Comparison of ENCODE assay signal across 12 cellular contexts in the genomic region with DNA sequence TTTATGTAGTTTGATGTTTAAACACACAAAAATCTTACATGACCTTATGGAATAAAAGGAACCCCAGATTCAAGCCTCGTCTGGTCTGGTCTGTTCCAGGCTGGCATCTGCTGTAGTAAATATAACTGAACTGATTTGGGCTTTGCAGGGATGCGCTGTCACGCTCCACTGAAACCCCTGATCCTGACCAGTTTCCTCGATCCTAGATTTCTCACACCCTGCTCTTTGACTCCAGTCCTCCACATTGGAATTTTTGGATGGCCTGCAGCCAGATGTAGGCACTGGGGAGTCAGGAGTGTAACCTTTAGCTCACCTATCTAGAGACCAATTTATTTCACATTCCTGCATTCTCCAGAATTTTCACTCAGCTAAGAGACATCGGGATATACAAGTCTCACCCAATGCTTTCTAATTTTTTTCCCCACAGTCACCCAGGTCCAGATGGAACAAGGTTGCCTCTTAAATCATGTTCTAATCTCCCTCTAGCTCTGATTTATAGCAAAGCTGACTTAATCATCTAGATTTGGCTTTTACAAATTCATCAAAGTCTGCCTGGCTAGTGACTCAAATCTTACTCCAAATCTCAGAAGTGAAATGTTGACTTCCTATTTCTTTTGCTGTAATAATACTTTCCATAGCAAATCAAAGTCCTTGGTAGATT.
DNase-seq lines count a peak whose midpoint lies in the region; ATAC-seq, FAIRE-seq and TF ChIP-seq lines count a peak whose summit lies in the region.
"Had no signal": no experiment of that assay in that cellular context is flagged by ENCODE, and none has a peak within 500 bp of the region (broad histone marks: within the 10 kb centered on the region; RNA-seq: fewer than 3 reads in every experiment).

No MANE protein-coding gene starts in this region.

- no peak overlapping the region for H2AFZ ChIP-seq in GM23338
- 0 out of 2 replicates have a peak overlapping the region, but pooled peaks have one; percentile 41 for H2AFZ ChIP-seq in PC-9
- no peak overlapping the region for H2AFZ ChIP-seq in K562 (ENCODE audit: low read depth, low read length)

- H3K27me3 ChIP-seq in GM23338 (ENCODE audit: insufficient read depth) (no peaks in the 10 kb centered on the region), PC-9 (ENCODE audit: insufficient read depth, low read depth) (no peaks in the 10 kb centered on the region), K562 (ENCODE audit: control insufficient read depth in 2 of 2, insufficient read depth in 2 of 2, low read length in 2 of 2) (no peaks in the 10 kb centered on the region)
- H3K27me3 ChIP-seq: BLaER1 treated with 17β-estradiol and CSF1 and Interleukin-3, amounts not matched to agents 10 nM and 100 nM had no signal

- no peaks in the 10 kb centered on the region for H3K9me3 Mint-ChIP-seq in GM23338

- H3K4me3 Mint-ChIP-seq in GM23338, result no peak overlapping the region

- POLR2A ChIA-PET in PC-9 (lab: Charles Lee; ENCODE audit: unreplicated experiment), result no interaction called here
- POLR2A ChIA-PET in K562 (lab: Yijun Ruan, JAX), result no interaction called here

- intact Hi-C loops in PC-9 (cut with micrococcal nuclease; ENCODE audit: unreplicated experiment) (no loop called here), K562 (cut with micrococcal nuclease) (no loop called here)

- DNase-seq in GM23338 (ENCODE audit: low spot score), result peak; percentile 10
- DNase-seq in PC-9, result no peak
- DNase-seq in K562 (ENCODE audit: extremely low read depth in 1 of 4, low spot score in 3 of 4), result no peak
- DNase-seq in renal cortical epithelial cell (ENCODE audit: low read depth), result peak; percentile 3
- no peak for DNase-seq in activated gamma-delta T cell treated with Interleukin-2 at 50 U/mL for 16 hours
- DNase-seq in MV-4-11 (lab: John Stamatoyannopoulos, UW), result no peak
- DNase-seq: GDM1, NCI-H1105 treated with DMSO at 0.1 percent for 48 hours, NCI-H1694, NCI-H510A had no signal

- TF ChIP-seq POLR2A in K562 (conservative IDR thresholded peaks at IDR 0.05), result no peak

- no peak overlapping the region for H3K27ac Mint-ChIP-seq in GM23338

- no peaks in the 10 kb centered on the region for H3K9me1 ChIP-seq in K562 (ENCODE audit: control insufficient read depth, insufficient read depth, low read length)

- H3K4me1 Mint-ChIP-seq in GM23338, result peaks cover 14% of the 10 kb centered on the region

- WGBS in K562 (ENCODE audit: insufficient coverage, low coverage, missing lambda C conversion rate), result 8% methylated on average over 5 of the region's 5 CpGs

- no peak for FAIRE-seq in K562 (lab: Jason Lieb, UNC)

- H3K36me3 ChIP-seq in GM23338 (ENCODE audit: insufficient read depth), result no peaks in the 10 kb centered on the region
- no peaks in the 10 kb centered on the region for H3K36me3 ChIP-seq in PC-9 (ENCODE audit: low read depth)
- no peaks in the 10 kb centered on the region for H3K36me3 ChIP-seq in K562 (ENCODE audit: control insufficient read depth, insufficient read depth, low read length)
- H3K36me3 ChIP-seq: BLaER1 treated with 17β-estradiol and CSF1 and Interleukin-3, amounts not matched to agents 10 nM and 100 nM had no signal

- no peaks in the 10 kb centered on the region for H3K27me3 Mint-ChIP-seq in GM23338 (ENCODE audit: insufficient read depth, low read depth, poor library complexity)

- no peak for TF ChIP-seq RAD21 in K562 (CRISPR knock-in tag; conservative IDR thresholded peaks at IDR 0.05 in 1 of 2, IDR thresholded peaks at IDR 0.05 in 1 of 2)

- H3K27ac ChIP-seq in GM23338 (ENCODE audit: low read depth), result no peak overlapping the region
- H3K27ac ChIP-seq in PC-9, result no peak overlapping the region
- H3K27ac ChIP-seq in K562 (ENCODE audit: extremely low read depth, low read depth, low read length), result no peak overlapping the region
- H3K27ac ChIP-seq: BLaER1 treated with 17β-estradiol and CSF1 and Interleukin-3, amounts not matched to agents 10 nM and 100 nM had no signal

- H4K20me1 ChIP-seq in GM23338 (replicated peaks; ENCODE audit: insufficient read depth), result no peaks in the 10 kb centered on the region
- H4K20me1 ChIP-seq in PC-9 (ENCODE audit: insufficient read depth), result no peaks in the 10 kb centered on the region
- no peaks in the 10 kb centered on the region for H4K20me1 ChIP-seq in K562 (replicated peaks; ENCODE audit: control insufficient read depth, insufficient read depth, low read length)
- H4K20me1 ChIP-seq: BLaER1 treated with 17β-estradiol and CSF1 and Interleukin-3, amounts not matched to agents 10 nM and 100 nM had no signal

- CTCF ChIA-PET in PC-9 (lab: Charles Lee) (no interaction called here), K562 (lab: Yijun Ruan, JAX; ENCODE audit: low intra/inter-chr PET ratio) (no interaction called here)

- H3K4me3 ChIP-seq in GM23338, result no peak overlapping the region
- H3K4me3 ChIP-seq in PC-9, result no peak overlapping the region
- no peak overlapping the region for H3K4me3 ChIP-seq in K562
- H3K4me3 ChIP-seq: BLaER1 treated with 17β-estradiol and CSF1 and Interleukin-3, amounts not matched to agents 10 nM and 100 nM had no signal

- H3F3A ChIP-seq in GM23338 (replicated peaks; ENCODE audit: low read depth), result no peaks in the 10 kb centered on the region
- H3F3A ChIP-seq in PC-9 (ENCODE audit: insufficient read depth, low read depth), result no peaks in the 10 kb centered on the region

- BruUV-seq in PC-9 (replicated peaks; lab: Mats Ljungman, UMichigan), result no TSS peak
- BruUV-seq in K562 (replicated peaks; lab: Mats Ljungman, UMichigan), result no TSS peak

- TF ChIP-seq CTCF in GM23338 (conservative IDR thresholded peaks at IDR 0.05; ENCODE audit: low read depth in 2 of 2) (no peak), PC-9 (conservative IDR thresholded peaks at IDR 0.05) (no peak), K562 (IDR thresholded peaks at IDR 0.05 in 2 of 3, conservative IDR thresholded peaks at IDR 0.05 in 1 of 3; ENCODE audit: insufficient read depth in 2 of 3, low read depth in 1 of 3, low read length in 3 of 3) (no peak)

- ATAC-seq in GM23338 (no peak), K562 (no peak), GM19023 (IDR thresholded peaks at IDR 0.05; ENCODE audit: unreplicated experiment) (no peak)

- no peak overlapping the region for H3K4me2 ChIP-seq in GM23338
- no peak overlapping the region for H3K4me2 ChIP-seq in PC-9
- H3K4me2 ChIP-seq in K562 (ENCODE audit: insufficient read depth, low read length), result no peak overlapping the region
- H3K4me2 ChIP-seq: BLaER1 treated with 17β-estradiol and CSF1 and Interleukin-3, amounts not matched to agents 10 nM and 100 nM had no signal

- no peaks in the 10 kb centered on the region for H3K9me3 ChIP-seq in PC-9 (ENCODE audit: insufficient read depth, low read depth)
- H3K9me3 ChIP-seq in K562 (replicated peaks; ENCODE audit: control insufficient read depth, insufficient read depth, low read depth, low read length), result no peaks in the 10 kb centered on the region
- H3K9me3 ChIP-seq: BLaER1 treated with 17β-estradiol and CSF1 and Interleukin-3, amounts not matched to agents 10 nM and 100 nM had no signal

- H3K4me1 ChIP-seq in GM23338 (ENCODE audit: insufficient read depth) (no peaks in the 10 kb centered on the region), PC-9 (replicated peaks; ENCODE audit: insufficient read depth) (no peaks in the 10 kb centered on the region), K562 (replicated peaks in 1 of 2; ENCODE audit: control insufficient read depth in 2 of 2, insufficient read depth in 2 of 2, low read length in 2 of 2) (no peaks in the 10 kb centered on the region)
- H3K4me1 ChIP-seq: BLaER1 treated with 17β-estradiol and CSF1 and Interleukin-3, amounts not matched to agents 10 nM and 100 nM had no signal

- no peak for TF ChIP-seq EP300 in K562 (IDR thresholded peaks at IDR 0.05; ENCODE audit: low read length)

- H3K79me2 ChIP-seq in GM23338 (replicated peaks; ENCODE audit: insufficient read depth) (no peaks in the 10 kb centered on the region), PC-9 (ENCODE audit: low read depth) (no peaks in the 10 kb centered on the region), K562 (ENCODE audit: control insufficient read depth, insufficient read depth, low read length) (no peaks in the 10 kb centered on the region)

- no peaks in the 10 kb centered on the region for H3K9me2 ChIP-seq in GM23338 (ENCODE audit: insufficient read depth)
- no peaks in the 10 kb centered on the region for H3K9me2 ChIP-seq in PC-9 (ENCODE audit: insufficient read depth)

- in situ Hi-C loops in K562 (cut with MboI), result no loop called here

- no peaks in the 10 kb centered on the region for H3K36me3 Mint-ChIP-seq in GM23338 (ENCODE audit: low read depth)

- H3K9ac ChIP-seq in K562 (ENCODE audit: insufficient read depth in 1 of 2, low read depth in 2 of 2, low read length in 2 of 2), result no peak overlapping the region
- H3K9ac ChIP-seq: BLaER1 treated with 17β-estradiol and CSF1 and Interleukin-3, amounts not matched to agents 10 nM and 100 nM had no signal

TF ChIP-seq in K562, 482 proteins besides CTCF, POLR2A, EP300 and RAD21:
- no peak for TF ChIP-seq CBFB (CRISPR knock-in tag; IDR thresholded peaks at IDR 0.05)
- TF ChIP-seq, protein P1, sequence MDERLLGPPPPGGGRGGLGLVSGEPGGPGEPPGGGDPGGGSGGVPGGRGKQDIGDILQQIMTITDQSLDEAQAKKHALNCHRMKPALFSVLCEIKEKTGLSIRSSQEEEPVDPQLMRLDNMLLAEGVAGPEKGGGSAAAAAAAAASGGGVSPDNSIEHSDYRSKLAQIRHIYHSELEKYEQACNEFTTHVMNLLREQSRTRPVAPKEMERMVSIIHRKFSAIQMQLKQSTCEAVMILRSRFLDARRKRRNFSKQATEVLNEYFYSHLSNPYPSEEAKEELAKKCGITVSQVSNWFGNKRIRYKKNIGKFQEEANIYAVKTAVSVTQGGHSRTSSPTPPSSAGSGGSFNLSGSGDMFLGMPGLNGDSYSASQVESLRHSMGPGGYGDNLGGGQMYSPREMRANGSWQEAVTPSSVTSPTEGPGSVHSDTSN (CRISPR knock-in tag; IDR thresholded peaks at IDR 0.05; ENCODE audit: low read depth), result no peak
- TF ChIP-seq, protein P1 (tag; conservative IDR thresholded peaks at IDR 0.05; ENCODE audit: low read depth), result 0 out of 2 replicates have a peak, but pooled peaks have one; percentile 40

Comparison
In these comparisons a context has a peak if more than half of its experiments do, and no peak if none do; other contexts are left out.
1. DNase-seq: peak in GM23338 (single experiment) and renal cortical epithelial cell (single experiment); none in PC-9 (0 of 2), K562 (0 of 4), activated gamma-delta T cell treated with Interleukin-2 at 50 U/mL for 16 hours (single experiment) and MV-4-11 (single experiment).